9 cellular contexts compared by ENCODE assay signal in genomic region chr16:20903116-20903888, GRCh38. TPM values are rescaled to one million over a fixed set of nuclear protein-coding genes. Genes with fewer than 3 reads are reported as not detected.
DNase-seq lines count a peak whose midpoint lies in the region; ATAC-seq, FAIRE-seq and TF ChIP-seq lines count a peak whose summit lies in the region.
"Had no signal": no experiment of that assay in that cellular context is flagged by ENCODE, and none has a peak within 500 bp of the region (broad histone marks: within the 10 kb centered on the region; RNA-seq: fewer than 3 reads in every experiment).

No MANE protein-coding gene starts in this region.

- in situ Hi-C loops in K562 (cut with MboI): no loop called here

- ATAC-seq in K562 (no peak), HG03097 (IDR thresholded peaks at IDR 0.05; ENCODE audit: low FRiP score, unreplicated experiment) (no peak), GM18868 (IDR thresholded peaks at IDR 0.05; ENCODE audit: unreplicated experiment) (no peak)

- no peak overlapping the region for H2AFZ ChIP-seq in Karpas-422 (ENCODE audit: low read length)
- no peak overlapping the region for H2AFZ ChIP-seq in K562 (ENCODE audit: low read depth, low read length)

- DNase-seq in Karpas-422 (no peak), K562 (ENCODE audit: extremely low read depth in 1 of 4, low spot score in 3 of 4) (no peak), neural crest cell (ENCODE audit: low read depth, low spot score) (no peak), HK-2 (ENCODE audit: unreplicated experiment) (no peak)
- no peak for DNase-seq in activated CD4-positive, CD25-positive, alpha-beta regulatory T cell (lab: John Stamatoyannopoulos, UW)
- DNase-seq: NK-92 treated with Interleukin-12 subunit alpha and Interleukin-12 subunit beta, amount 100 ng/mL, for 24 hours had no signal

- peaks cover 0 to 10% (median 1%) of the 10 kb centered on the region in 11 experiments; a peak in 7 of 22 replicates for H4K20me1 ChIP-seq in BLaER1 treated with 17β-estradiol and CSF1 and Interleukin-3, amounts not matched to agents 10 nM and 100 nM
- H4K20me1 ChIP-seq in Karpas-422 (ENCODE audit: insufficient read depth, low read depth, low read length): peaks cover 26% of the 10 kb centered on the region; the same call in 1 of the 2 replicates
- H4K20me1 ChIP-seq in K562 (replicated peaks; ENCODE audit: control insufficient read depth, insufficient read depth, low read length): no peaks in the 10 kb centered on the region

- no peak for TF ChIP-seq EP300 in K562 (IDR thresholded peaks at IDR 0.05; ENCODE audit: low read length)

- no peaks in the 10 kb centered on the region for H3K9me3 ChIP-seq in BLaER1 treated with 17β-estradiol and CSF1 and Interleukin-3, amounts not matched to agents 10 nM and 100 nM (replicated peaks in 1 of 11)
- no peaks in the 10 kb centered on the region for H3K9me3 ChIP-seq in Karpas-422 (ENCODE audit: low read length)
- H3K9me3 ChIP-seq in K562 (replicated peaks; ENCODE audit: control insufficient read depth, insufficient read depth, low read depth, low read length): no peaks in the 10 kb centered on the region

- no TSS peak for BruUV-seq in K562 (replicated peaks; lab: Mats Ljungman, UMichigan)

- H3K9me3 Mint-ChIP-seq in neural crest cell: no peaks in the 10 kb centered on the region

- CTCF ChIA-PET in K562 (lab: Yijun Ruan, JAX; ENCODE audit: low intra/inter-chr PET ratio): no interaction called here

- TF ChIP-seq CTCF in K562 (IDR thresholded peaks at IDR 0.05 in 2 of 3, conservative IDR thresholded peaks at IDR 0.05 in 1 of 3; ENCODE audit: insufficient read depth in 2 of 3, low read depth in 1 of 3, low read length in 3 of 3): no peak
- no peak for TF ChIP-seq CTCF in neural crest cell (conservative IDR thresholded peaks at IDR 0.05)

- H3K27me3 Mint-ChIP-seq in neural crest cell (ENCODE audit: low read depth): no peaks in the 10 kb centered on the region

- intact Hi-C loops in K562 (cut with micrococcal nuclease): loop anchor here (5.0 kb wide), 2 partner anchors 44 to 51 kb away; no protein-coding TSS in a partner anchor

- H3K9ac ChIP-seq in BLaER1 treated with 17β-estradiol and CSF1 and Interleukin-3, amounts not matched to agents 10 nM and 100 nM: peak overlapping the region; percentile 90 to 99 (median 97); a peak in 21 of 22 replicates
- peak overlapping the region; percentile 25 for H3K9ac ChIP-seq in Karpas-422 (ENCODE audit: low read length)
- peak overlapping the region in 1 of 2 experiments; percentile 6; a peak in 1 of 4 replicates for H3K9ac ChIP-seq in K562 (ENCODE audit: insufficient read depth in 1 of 2, low read depth in 2 of 2, low read length in 2 of 2)

- peaks cover 49% of the 10 kb centered on the region for H3K4me1 Mint-ChIP-seq in neural crest cell

- no peak for TF ChIP-seq RAD21 in K562 (CRISPR knock-in tag; conservative IDR thresholded peaks at IDR 0.05 in 1 of 2, IDR thresholded peaks at IDR 0.05 in 1 of 2)

- no peaks in the 10 kb centered on the region for H3K9me2 ChIP-seq in Karpas-422 (replicated peaks; ENCODE audit: insufficient read depth, low read length)

- no peak for FAIRE-seq in K562 (lab: Jason Lieb, UNC)

- peak overlapping the region; percentile 69 for H3K4me3 Mint-ChIP-seq in neural crest cell

- H3K4me1 ChIP-seq in BLaER1 treated with 17β-estradiol and CSF1 and Interleukin-3, amounts not matched to agents 10 nM and 100 nM: peaks cover 58 to 80% (median 75%) of the 10 kb centered on the region in 10 experiments
- H3K4me1 ChIP-seq in Karpas-422 (ENCODE audit: low read length) (peaks cover 50% of the 10 kb centered on the region), K562 (replicated peaks in 1 of 2; ENCODE audit: control insufficient read depth in 2 of 2, insufficient read depth in 2 of 2, low read length in 2 of 2) (peaks cover 28 to 38% of the 10 kb centered on the region in 2 experiments)

- H3K79me2 ChIP-seq in Karpas-422 (ENCODE audit: low read length) (peaks cover 29% of the 10 kb centered on the region), K562 (ENCODE audit: control insufficient read depth, insufficient read depth, low read length) (peaks cover 38% of the 10 kb centered on the region)

- no peak for TF ChIP-seq POLR2A in K562 (conservative IDR thresholded peaks at IDR 0.05)

- peaks cover 0 to 26% (median 9%) of the 10 kb centered on the region in 11 experiments; a peak in 5 of 22 replicates for H3K36me3 ChIP-seq in BLaER1 treated with 17β-estradiol and CSF1 and Interleukin-3, amounts not matched to agents 10 nM and 100 nM
- H3K36me3 ChIP-seq in Karpas-422 (ENCODE audit: insufficient read depth, low read length) (0 out of 2 replicates have a peak, but pooled peaks cover 7% of the 10 kb centered on the region), K562 (ENCODE audit: control insufficient read depth, insufficient read depth, low read length) (peaks cover 3% of the 10 kb centered on the region; the same call in 1 of the 3 replicates)

- peak overlapping the region; percentile 85 to 97 (median 93) for H3K4me2 ChIP-seq in BLaER1 treated with 17β-estradiol and CSF1 and Interleukin-3, amounts not matched to agents 10 nM and 100 nM
- peak overlapping the region; percentile 96 for H3K4me2 ChIP-seq in Karpas-422 (ENCODE audit: low read depth, low read length, poor library complexity, severe bottlenecking)
- H3K4me2 ChIP-seq in K562 (ENCODE audit: insufficient read depth, low read length): no peak overlapping the region

- H3K27me3 ChIP-seq in BLaER1 treated with 17β-estradiol and CSF1 and Interleukin-3, amounts not matched to agents 10 nM and 100 nM: no peaks in the 10 kb centered on the region
- H3K27me3 ChIP-seq in Karpas-422 (ENCODE audit: low read length) (no peaks in the 10 kb centered on the region), K562 (ENCODE audit: control insufficient read depth in 2 of 2, insufficient read depth in 2 of 2, low read length in 2 of 2) (no peaks in the 10 kb centered on the region)

- H3K4me3 ChIP-seq in BLaER1 treated with 17β-estradiol and CSF1 and Interleukin-3, amounts not matched to agents 10 nM and 100 nM: peak overlapping the region; percentile 34 to 95 (median 84); a peak in 18 of 20 replicates
- H3K4me3 ChIP-seq in Karpas-422 (ENCODE audit: low read length) (peak overlapping the region; percentile 88), K562 (no peak overlapping the region)

- no peaks in the 10 kb centered on the region for H3K36me3 Mint-ChIP-seq in neural crest cell (ENCODE audit: low read depth)

- H3K27ac Mint-ChIP-seq in neural crest cell (ENCODE audit: unreplicated experiment): no peak overlapping the region

- WGBS in K562 (ENCODE audit: insufficient coverage, low coverage, missing lambda C conversion rate): 76% methylated on average over 5 of the region's 5 CpGs

- peak overlapping the region; percentile 91 to 100 (median 98) for H3K27ac ChIP-seq in BLaER1 treated with 17β-estradiol and CSF1 and Interleukin-3, amounts not matched to agents 10 nM and 100 nM
- H3K27ac ChIP-seq in Karpas-422 (ENCODE audit: low read length) (peak overlapping the region; percentile 74; the same call in 1 of the 2 replicates), K562 (ENCODE audit: extremely low read depth, low read depth, low read length) (no peak overlapping the region)

- POLR2A ChIA-PET in K562 (lab: Yijun Ruan, JAX): interaction anchor here (0.6 to 2.0 kb wide), 4 partner anchors 8 to 46 kb away, joined by 3 to 12 read pairs (median 4); no protein-coding TSS in a partner anchor

- no peaks in the 10 kb centered on the region for H3K9me1 ChIP-seq in K562 (ENCODE audit: control insufficient read depth, insufficient read depth, low read length)

RNA-seq across cellular contexts. Expression of gene LYRM1, which starts 2.7 kb away (rescaled TPM):
- 37.6 and 43.2 TPM in 2 replicates for total RNA-seq in Karpas-422 (2014; rRNA removed; shearing (Covaris generic); ENCODE audit: low replicate concordance)
- 5.6 and 11.9 TPM in 2 replicates for total RNA-seq in K562 (2011; cell fraction: chromatin; rRNA removed; ENCODE audit: low replicate concordance)
- total RNA-seq in K562 (2011; cell fraction: nucleolus; rRNA removed): 3.3 and 3.7 TPM in 2 replicates
- total RNA-seq in K562 (2011; cell fraction: nucleoplasm; rRNA removed): 8.4 and 14.1 TPM in 2 replicates
- 22.0 and 32.7 TPM in 2 replicates for total RNA-seq in K562 (2014; rRNA removed)
- total RNA-seq in K562 (2014; rRNA removed; fragmentation: Illumina TruSeq; extraction: Trizol): 26.2 and 28.2 TPM in 2 replicates
- 26.0 and 26.5 TPM in 2 replicates for total RNA-seq in K562 (2015; rRNA removed; fragmentation: Illumina TruSeq; extraction: Trizol)
- total RNA-seq in K562 (2021): 17.5 and 18.9 TPM in 2 replicates
- 26.9 and 32.7 TPM in 2 replicates for polyA plus RNA-seq in K562 (2011; rRNA removed)
- 9.0 and 16.7 TPM in 2 replicates for polyA plus RNA-seq in K562 (2011; cell fraction: cytosol; rRNA removed)
- 7.8 and 12.3 TPM in 2 replicates for polyA plus RNA-seq in K562 (2011; cell fraction: nucleus; rRNA removed)
- polyA plus RNA-seq in K562 (2012): 24.3 and 54.4 TPM in 2 replicates
- polyA plus RNA-seq in K562 (2014; fragmentation: Illumina TruSeq; extraction: Trizol): 36.9 and 40.2 TPM in 2 replicates
- polyA plus RNA-seq in K562 (2014; fragmentation: Nextera tagmentation; extraction: Ambion mirVana): 10 to 100 TPM; 40.0 to 44.1 TPM
- polyA plus RNA-seq in K562 (2014; rRNA removed): 26.3 and 27.3 TPM in 2 replicates
- polyA minus RNA-seq in K562 (2011; rRNA and poly(A)+ RNA removed): 18.1 and 18.9 TPM in 2 replicates
- 5.5 and 9.6 TPM in 2 replicates for polyA minus RNA-seq in K562 (2011; cell fraction: cytosol; rRNA and poly(A)+ RNA removed)
- polyA minus RNA-seq in K562 (2011; cell fraction: nucleus; rRNA and poly(A)+ RNA removed): 2.6 and 5.8 TPM in 2 replicates
- 20.4 and 20.8 TPM in 2 replicates for total RNA-seq in neural crest cell

RNA-seq across cellular contexts. Expression of gene DCUN1D3, which starts 3.1 kb away (rescaled TPM):
- 6.2 and 7.3 TPM in 2 replicates for total RNA-seq in Karpas-422 (2014; rRNA removed; shearing (Covaris generic); ENCODE audit: low replicate concordance)
- 8.4 and 10.3 TPM in 2 replicates for total RNA-seq in K562 (2011; cell fraction: chromatin; rRNA removed; ENCODE audit: low replicate concordance)
- total RNA-seq in K562 (2011; cell fraction: nucleolus; rRNA removed): 4.1 and 4.8 TPM in 2 replicates
- total RNA-seq in K562 (2011; cell fraction: nucleoplasm; rRNA removed): 9.6 and 13.8 TPM in 2 replicates
- total RNA-seq in K562 (2014; rRNA removed) (2.2 TPM in 2 replicates), K562 (2014; rRNA removed; fragmentation: Illumina TruSeq; extraction: Trizol) (2.2 and 3.2 TPM in 2 replicates), K562 (2015; rRNA removed; fragmentation: Illumina TruSeq; extraction: Trizol) (2.9 and 3.5 TPM in 2 replicates), K562 (2021) (3.8 and 4.7 TPM in 2 replicates), neural crest cell (13.4 and 13.5 TPM in 2 replicates)
- polyA plus RNA-seq in K562 (2011; rRNA removed) (2.6 and 3.1 TPM in 2 replicates), K562 (2014; fragmentation: Illumina TruSeq; extraction: Trizol) (1.4 and 1.6 TPM in 2 replicates), K562 (2014; fragmentation: Nextera tagmentation; extraction: Ambion mirVana) (1 to 10 TPM; 1.0 to 1.9 TPM), K562 (2014; rRNA removed) (1.8 and 2.4 TPM in 2 replicates)
- polyA plus RNA-seq in K562 (2011; cell fraction: cytosol; rRNA removed): 1.3 and 1.8 TPM in 2 replicates
- polyA plus RNA-seq in K562 (2011; cell fraction: nucleus; rRNA removed): 5.6 and 5.7 TPM in 2 replicates
- polyA plus RNA-seq in K562 (2012): 1.8 and 2.8 TPM in 2 replicates
- 5.3 and 6.9 TPM in 2 replicates for polyA minus RNA-seq in K562 (2011; rRNA and poly(A)+ RNA removed)
- polyA minus RNA-seq in K562 (2011; cell fraction: cytosol; rRNA and poly(A)+ RNA removed): 2.7 and 3.2 TPM in 2 replicates
- polyA minus RNA-seq in K562 (2011; cell fraction: nucleus; rRNA and poly(A)+ RNA removed): 3.9 and 6.3 TPM in 2 replicates
